In genomic region chr4:24140892-24141291, GRCh38 we compare ENCODE assay signal across 29 cellular contexts.
"Had no signal": no experiment of that assay in that cellular context is flagged by ENCODE, and none has a peak within 500 bp of the region (broad histone marks: within the 10 kb centered on the region; RNA-seq: fewer than 3 reads in every experiment).

No MANE protein-coding gene starts in this region.

- DNase-seq: activated B cell treated with CpG ODN at 0.5 μM for 24 hours; activated CD4-positive, alpha-beta memory T cell treated with anti-CD3 and anti-CD28 coated beads for 36 hours; activated CD4-positive, alpha-beta T cell treated with anti-CD3 and anti-CD28 coated beads for 4 hours; activated CD4-positive, alpha-beta T cell treated with anti-CD3 and anti-CD28 coated beads, Interleukin-2, amount 10 ng/mL, durations not matched to agents 24 days and 14 days; activated CD4-positive, alpha-beta T cell treated with anti-CD3 and anti-CD28 coated beads, Interleukin-2, amount 50 U/mL, for 1 hour; activated CD4-positive, alpha-beta T cell treated with anti-CD3 and anti-CD28 coated beads, Interleukin-2, amount 50 U/mL, for 4 hours; activated CD4-positive, CD25-positive, alpha-beta regulatory T cell treated with anti-CD3 and anti-CD28 coated beads, Interleukin-2, amount 50 U/mL, for 72 hours; activated CD8-positive, alpha-beta memory T cell treated with anti-CD3 and anti-CD28 coated beads, Interleukin-2, amount 50 U/mL, for 4 hours; activated CD8-positive, alpha-beta T cell treated with anti-CD3 and anti-CD28 coated beads for 36 hours; activated effector memory CD4-positive, alpha-beta T cell treated with anti-CD3 and anti-CD28 coated beads, Interleukin-2, amount 50 U/mL, for 16 hours; activated gamma-delta T cell treated with Interleukin-2 at 50 U/mL for 16 hours; activated naive CD4-positive, alpha-beta T cell; activated naive CD4-positive, alpha-beta T cell treated with anti-CD3 and anti-CD28 coated beads for 36 hours; activated naive CD4-positive, alpha-beta T cell treated with anti-CD3 and anti-CD28 coated beads, Interleukin-2, amount 50 U/mL, for 16 hours; activated naive CD8-positive, alpha-beta T cell treated with anti-CD3 and anti-CD28 coated beads for 36 hours; activated T-cell treated with anti-CD3 and anti-CD28 coated beads for 4 hours; activated T-cell treated with anti-CD3 and anti-CD28 coated beads, Interleukin-2, amount 50 U/mL, for 1 hour; activated T-cell treated with anti-CD3 and anti-CD28 coated beads, Interleukin-2, amount 50 U/mL, for 4 hours; activated T-cell treated with anti-CD3 and anti-CD28 coated beads, Interleukin-2, amount 50 U/mL, for 72 hours; adrenal gland; amniotic stem cell; aorta; cerebellar nuclear complex; T-helper 1 cell; T-helper 2 cell; T-helper 9 cell had no signal

- H3K27ac ChIP-seq: adrenal gland, VCaP had no signal

- ATAC-seq: activated CD8-positive, alpha-beta T cell treated with anti-CD3 and anti-CD28 coated beads for 36 hours; activated naive CD4-positive, alpha-beta T cell treated with anti-CD3 and anti-CD28 coated beads, Interleukin-2, amount 50 U/mL, for 72 hours; activated T-cell treated with anti-CD3 and anti-CD28 coated beads, Interleukin-2, amount 50 U/mL, for 4 hours; activated T-cell treated with anti-CD3 and anti-CD28 coated beads, Interleukin-2, amount 50 U/mL, for 72 hours; activated T-helper 17 cell treated with anti-CD3 and anti-CD28 coated beads, Interleukin-2, amount 50 U/mL, for 72 hours had no signal

- H3K4me3 ChIP-seq: adrenal gland had no signal

- H3K9me3 ChIP-seq: adrenal gland had no signal

- H3K36me3 ChIP-seq: adrenal gland had no signal

- H3K4me1 ChIP-seq: adrenal gland had no signal

- H3K27me3 ChIP-seq: adrenal gland had no signal
